In genomic region chr11:120832609-120833221, GRCh38 we compare ENCODE assay signal across 1 cellular context.
TF ChIP-seq lines count a peak whose summit lies in the region.

No MANE protein-coding gene starts in this region.

TF ChIP-seq in GM23338, 12 proteins besides CTCF, POLR2A, EP300 and RAD21 (continued from another document):
- TF ChIP-seq REST (IDR thresholded peaks at IDR 0.05; ENCODE audit: unreplicated experiment), result no peak
- TF ChIP-seq ZNF114 (CRISPR knock-in tag; IDR thresholded peaks at IDR 0.05), result no peak
- no peak for TF ChIP-seq CREB1 (CRISPR knock-in tag; IDR thresholded peaks at IDR 0.05; ENCODE audit: low read depth)
TF ChIP-seq in GM23338: peak in this region for 0.
